ENCODE assay signal across 15 cellular contexts in genomic region chr10:88793747-88794299, GRCh38. TPM values are rescaled to one million over a fixed set of nuclear protein-coding genes. Genes with fewer than 3 reads are reported as not detected.
DNase-seq lines count a peak whose midpoint lies in the region; ATAC-seq and TF ChIP-seq lines count a peak whose summit lies in the region.
"Had no signal": no experiment of that assay in that cellular context is flagged by ENCODE, and none has a peak within 500 bp of the region (broad histone marks: within the 10 kb centered on the region; RNA-seq: fewer than 3 reads in every experiment).

No MANE protein-coding gene starts in this region.

- H3K36me3 ChIP-seq in upper lobe of left lung = no peaks in the 10 kb centered on the region
- no peaks in the 10 kb centered on the region for H3K36me3 ChIP-seq in body of pancreas (replicated peaks in 1 of 2; ENCODE audit: insufficient read depth in 1 of 2, low read depth in 2 of 2)
- H3K36me3 ChIP-seq: BE2C, MG63, spleen, thoracic aorta had no signal

- in situ Hi-C loops in astrocyte of the cerebellum (cut with HindIII; ENCODE audit: low sequenced_read_pairs) = loop anchor here (5.0 kb wide), 1 partner anchor 48 kb away; no protein-coding TSS in a partner anchor

- ATAC-seq in upper lobe of left lung (ENCODE audit: low FRiP score in 2 of 2) = no peak
- ATAC-seq in body of pancreas = no peak

- TF ChIP-seq EP300 in upper lobe of left lung (IDR thresholded peaks at IDR 0.05) = no peak

- H3K27ac Mint-ChIP-seq in activated T-cell treated with anti-CD3 and anti-CD28 coated beads, Interleukin-2, amount 50 U/mL, for 24 hours = peak overlapping the region; percentile 52
- H3K27ac Mint-ChIP-seq in stimulated activated naive CD8-positive, alpha-beta T cell treated with anti-CD3 and anti-CD28 coated beads, Interleukin-15, Interleukin-2, amounts not matched to agents 100 ng/mL and 50 ng/mL, for 24 hours = peak overlapping the region; percentile 77

- H3K36me3 Mint-ChIP-seq in activated T-cell treated with anti-CD3 and anti-CD28 coated beads, Interleukin-2, amount 50 U/mL, for 24 hours (ENCODE audit: low read depth) = no peaks in the 10 kb centered on the region
- H3K36me3 Mint-ChIP-seq in stimulated activated naive CD8-positive, alpha-beta T cell treated with anti-CD3 and anti-CD28 coated beads, Interleukin-15, Interleukin-2, amounts not matched to agents 100 ng/mL and 50 ng/mL, for 24 hours (ENCODE audit: low read depth) = peaks cover 5% of the 10 kb centered on the region

- TF ChIP-seq CTCF in astrocyte of the cerebellum (IDR thresholded peaks at IDR 0.05; ENCODE audit: low read depth, low read length, missing control alignments) = no peak
- no peak for TF ChIP-seq CTCF in upper lobe of left lung (IDR thresholded peaks at IDR 0.05)
- TF ChIP-seq CTCF in body of pancreas (IDR thresholded peaks at IDR 0.05) = no peak

- TF ChIP-seq POLR2A in upper lobe of left lung (IDR thresholded peaks at IDR 0.05) = no peak
- TF ChIP-seq POLR2A in body of pancreas (IDR thresholded peaks at IDR 0.05) = no peak

- peaks cover 31% of the 10 kb centered on the region for H3K4me1 Mint-ChIP-seq in activated T-cell treated with anti-CD3 and anti-CD28 coated beads, Interleukin-2, amount 50 U/mL, for 24 hours (ENCODE audit: low read depth)
- peaks cover 30% of the 10 kb centered on the region for H3K4me1 Mint-ChIP-seq in stimulated activated naive CD8-positive, alpha-beta T cell treated with anti-CD3 and anti-CD28 coated beads, Interleukin-15, Interleukin-2, amounts not matched to agents 100 ng/mL and 50 ng/mL, for 24 hours (ENCODE audit: low read depth)

- no peak for DNase-seq in activated T-cell treated with anti-CD3 and anti-CD28 coated beads, Interleukin-2, amount 50 U/mL, for 24 hours
- DNase-seq in activated T-cell treated with anti-CD3 and anti-CD28 coated beads for 4 hours (no peak), M059J (ENCODE audit: low read depth) (peak; percentile 83), astrocyte of the cerebellum (ENCODE audit: low read depth) (peak; percentile 56), upper lobe of left lung (no peak), occipital lobe (lab: John Stamatoyannopoulos, UW) (no peak), body of pancreas (no peak)
- DNase-seq: activated CD8-positive, alpha-beta memory T cell treated with anti-CD3 and anti-CD28 coated beads, Interleukin-2, amount 50 U/mL, for 4 hours; BE2C; MG63; SHP77; spleen had no signal

- intact Hi-C loops in body of pancreas (cut with DNase I) = no loop called here

- 63 to 64% methylated on average over 2 of the region's 2 CpGs for WGBS in upper lobe of left lung, 2 donors
- 55 to 58% methylated on average over 2 of the region's 2 CpGs for WGBS in body of pancreas, 2 donors

- H3K9me3 ChIP-seq in upper lobe of left lung (no peaks in the 10 kb centered on the region), body of pancreas (no peaks in the 10 kb centered on the region)
- H3K9me3 ChIP-seq: BE2C, MG63, spleen, thoracic aorta had no signal

- peaks cover 13% of the 10 kb centered on the region for H3K27me3 Mint-ChIP-seq in activated T-cell treated with anti-CD3 and anti-CD28 coated beads, Interleukin-2, amount 50 U/mL, for 24 hours
- H3K27me3 Mint-ChIP-seq in stimulated activated naive CD8-positive, alpha-beta T cell treated with anti-CD3 and anti-CD28 coated beads, Interleukin-15, Interleukin-2, amounts not matched to agents 100 ng/mL and 50 ng/mL, for 24 hours = peaks cover 8% of the 10 kb centered on the region

- no peak overlapping the region for H3K27ac ChIP-seq in upper lobe of left lung
- H3K27ac ChIP-seq in body of pancreas = no peak overlapping the region
- H3K27ac ChIP-seq: spleen, thoracic aorta had no signal

- H3K27me3 ChIP-seq in upper lobe of left lung = no peaks in the 10 kb centered on the region
- no peaks in the 10 kb centered on the region for H3K27me3 ChIP-seq in body of pancreas
- H3K27me3 ChIP-seq: BE2C, MG63, spleen had no signal

- H3K4me3 ChIP-seq in astrocyte of the cerebellum (ENCODE audit: low read depth, low read length) (no peak overlapping the region), upper lobe of left lung (no peak overlapping the region), body of pancreas (no peak overlapping the region)
- H3K4me3 ChIP-seq: lung, MG63, spleen, thoracic aorta had no signal

- peak overlapping the region; percentile 2 for H3K4me3 Mint-ChIP-seq in activated T-cell treated with anti-CD3 and anti-CD28 coated beads, Interleukin-2, amount 50 U/mL, for 24 hours
- H3K4me3 Mint-ChIP-seq in stimulated activated naive CD8-positive, alpha-beta T cell treated with anti-CD3 and anti-CD28 coated beads, Interleukin-15, Interleukin-2, amounts not matched to agents 100 ng/mL and 50 ng/mL, for 24 hours = peak overlapping the region; percentile 48

- H3K4me1 ChIP-seq in upper lobe of left lung (peaks cover 0 to 9% (median 0%) of the 10 kb centered on the region in 4 donors), body of pancreas (no peaks in the 10 kb centered on the region)
- H3K4me1 ChIP-seq: BE2C had no signal

- no peaks in the 10 kb centered on the region for H3K9me3 Mint-ChIP-seq in activated T-cell treated with anti-CD3 and anti-CD28 coated beads, Interleukin-2, amount 50 U/mL, for 24 hours
- H3K9me3 Mint-ChIP-seq in stimulated activated naive CD8-positive, alpha-beta T cell treated with anti-CD3 and anti-CD28 coated beads, Interleukin-15, Interleukin-2, amounts not matched to agents 100 ng/mL and 50 ng/mL, for 24 hours = no peaks in the 10 kb centered on the region

RNA-seq across cellular contexts. Expression of gene LIPM, which starts 8.7 kb away (rescaled TPM):
- not detected in 2 replicates for total RNA-seq in M059J (2014; rRNA removed; shearing (Covaris generic))
- not detected for total RNA-seq in upper lobe of left lung
- total RNA-seq in occipital lobe = not detected
- not detected for total RNA-seq in body of pancreas
- total RNA-seq: lung, spleen, thoracic aorta had no signal

RNA-seq across cellular contexts. Expression of gene LIPN, which starts 34.0 kb away (rescaled TPM):
- not detected in 2 replicates for total RNA-seq in M059J (2014; rRNA removed; shearing (Covaris generic))
- total RNA-seq in upper lobe of left lung (1 to 10 TPM in 2 of 6 donors, under 1 TPM in 2, not detected in 2; 0.29 to 1.9 (median 0.98) TPM), occipital lobe (not detected), body of pancreas (not detected)
- total RNA-seq: thoracic aorta had no signal

RNA-seq across cellular contexts. Expression of gene ANKRD22, which starts 57.8 kb away (rescaled TPM):
- total RNA-seq in M059J (2014; rRNA removed; shearing (Covaris generic)) = not detected in 2 replicates
- 1 to 10 TPM in 2 of 6 donors, under 1 TPM in 2, not detected in 2; 0.30 to 1.9 (median 1.1) TPM for total RNA-seq in upper lobe of left lung
- total RNA-seq in occipital lobe = 0.16 TPM
- total RNA-seq in body of pancreas = 10 to 100 TPM in 1 of 2 donors, 1 to 10 TPM in 1; 5.9 to 13.5 TPM
- total RNA-seq: thoracic aorta had no signal

Comparison
In these comparisons a context has a peak if more than half of its experiments do, and no peak if none do; other contexts are left out.
1. DNase-seq: peak in M059J (single experiment) and astrocyte of the cerebellum (single experiment); none in activated T-cell treated with anti-CD3 and anti-CD28 coated beads, Interleukin-2, amount 50 U/mL, for 24 hours (single experiment), activated T-cell treated with anti-CD3 and anti-CD28 coated beads for 4 hours (single experiment), upper lobe of left lung (0 of 2), occipital lobe (single experiment) and body of pancreas (0 of 4).